ENCODE assay signal across 13 cellular contexts in the genomic region with DNA sequence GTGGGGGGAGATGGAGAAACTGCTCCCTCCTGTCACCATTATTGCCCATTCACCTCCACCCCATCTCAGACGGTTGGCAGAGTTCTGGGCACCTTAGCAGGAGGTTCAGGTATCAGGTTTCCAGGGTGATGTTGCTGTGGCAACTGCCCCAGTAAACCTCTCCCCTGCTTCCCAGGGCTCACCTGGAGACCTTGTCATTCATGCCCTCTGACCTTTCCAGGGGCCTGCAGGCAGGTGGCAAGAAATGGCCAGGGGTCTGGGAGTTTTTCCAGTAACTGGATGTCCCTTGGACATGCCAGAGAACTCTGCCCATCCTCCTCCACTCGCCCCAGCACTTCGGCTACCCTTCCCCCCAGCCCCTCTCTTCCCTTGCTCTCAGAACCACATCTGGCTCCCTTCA.
"Had no signal": no experiment of that assay in that cellular context is flagged by ENCODE, and none has a peak within 500 bp of the region (broad histone marks: within the 10 kb centered on the region; RNA-seq: fewer than 3 reads in every experiment).

No MANE protein-coding gene starts in this region.

- H3K4me3 ChIP-seq: body of pancreas, tibial artery had no signal

- H3K27me3 ChIP-seq: body of pancreas, tibial artery had no signal

- H3K27ac Mint-ChIP-seq: activated CD4-positive, alpha-beta T cell treated with anti-CD3 and anti-CD28 coated beads for 36 hours had no signal

- ATAC-seq: activated CD4-positive, alpha-beta T cell treated with anti-CD3 and anti-CD28 coated beads for 36 hours; body of pancreas; stimulated activated naive B cell treated with anti-CD40 and anti-IgM and Interleukin-4, amounts not matched to agents 10 μg/mL and 1 μg/mL and 100 μg/mL, for 72 hours had no signal

- DNase-seq: activated CD4-positive, alpha-beta T cell treated with anti-CD3 and anti-CD28 coated beads for 36 hours; activated CD8-positive, alpha-beta memory T cell treated with anti-CD3 and anti-CD28 coated beads, Interleukin-2, amount 50 U/mL, for 48 hours; activated naive CD4-positive, alpha-beta T cell treated with Interleukin-2 at 50 U/mL for 16 hours; amniotic stem cell; body of pancreas; caudate nucleus; islet precursor cell; stimulated activated CD4-positive, alpha-beta T cell treated with anti-CD3 and anti-CD28 coated beads, Interleukin-2, amount 100 ng/mL, for 48 hours; stimulated activated naive B cell treated with anti-CD40 and anti-IgM and Interleukin-4, amounts not matched to agents 10 μg/mL and 1 μg/mL and 100 μg/mL, for 72 hours; T-helper 1 cell; tibial artery; WERI-Rb-1 had no signal

- H3K9me3 Mint-ChIP-seq: stimulated activated naive B cell treated with anti-CD40 and anti-IgM and Interleukin-4, amounts not matched to agents 10 μg/mL and 1 μg/mL and 100 μg/mL, for 72 hours had no signal

- H3K9me3 ChIP-seq: body of pancreas, tibial artery had no signal

- H3K27me3 Mint-ChIP-seq: activated CD4-positive, alpha-beta T cell treated with anti-CD3 and anti-CD28 coated beads for 36 hours; stimulated activated naive B cell treated with anti-CD40 and anti-IgM and Interleukin-4, amounts not matched to agents 10 μg/mL and 1 μg/mL and 100 μg/mL, for 72 hours had no signal

- H3K4me1 ChIP-seq: parathyroid adenoma, tibial artery had no signal

- H3K4me3 Mint-ChIP-seq: activated CD4-positive, alpha-beta T cell treated with anti-CD3 and anti-CD28 coated beads for 36 hours; stimulated activated naive B cell treated with anti-CD40 and anti-IgM and Interleukin-4, amounts not matched to agents 10 μg/mL and 1 μg/mL and 100 μg/mL, for 72 hours had no signal

- H3K27ac ChIP-seq: body of pancreas, parathyroid adenoma, tibial artery, WERI-Rb-1 had no signal
